In the genomic region with DNA sequence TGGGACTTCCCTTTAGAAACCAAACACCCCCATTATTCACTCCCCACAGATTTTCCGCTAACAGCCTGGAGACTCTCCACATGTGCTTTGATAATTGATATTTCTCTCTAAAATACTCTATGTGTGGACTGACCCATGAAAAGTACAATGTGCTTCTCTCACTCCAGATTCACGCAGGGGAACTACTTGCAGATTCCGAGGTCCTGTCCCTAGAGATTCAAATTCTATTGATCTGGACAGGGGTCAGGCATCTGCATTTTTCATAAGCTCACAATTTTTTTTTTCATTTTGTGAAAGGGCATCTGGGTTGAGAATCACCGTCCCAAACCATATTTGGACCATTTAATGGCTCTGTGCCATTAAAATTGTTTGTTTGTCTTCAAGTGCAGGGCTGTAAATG, we compare ENCODE assay signal across 31 cellular contexts.
"Had no signal": no experiment of that assay in that cellular context is flagged by ENCODE, and none has a peak within 500 bp of the region (broad histone marks: within the 10 kb centered on the region; RNA-seq: fewer than 3 reads in every experiment).

No MANE protein-coding gene starts in this region.

- H3K27me3 Mint-ChIP-seq: activated naive CD8-positive, alpha-beta T cell treated with anti-CD3 and anti-CD28 coated beads for 36 hours; brain; type B pancreatic cell had no signal

- H3K4me1 Mint-ChIP-seq: brain; naive thymus-derived CD4-positive, alpha-beta T cell; stimulated activated memory B cell treated with anti-CD40 and anti-IgM and Interleukin-4, amounts not matched to agents 10 μg/mL and 1 μg/mL and 100 μg/mL, for 72 hours; stimulated activated naive CD8-positive, alpha-beta T cell treated with anti-CD3 and anti-CD28 coated beads, Interleukin-15, amount 100 ng/mL, for 72 hours had no signal

- H3K4me3 Mint-ChIP-seq: activated naive CD4-positive, alpha-beta T cell treated with anti-CD3 and anti-CD28 coated beads for 36 hours; activated naive CD8-positive, alpha-beta T cell treated with anti-CD3 and anti-CD28 coated beads for 36 hours; brain; naive thymus-derived CD4-positive, alpha-beta T cell; stimulated activated memory B cell treated with anti-CD40 and anti-IgM and Interleukin-4, amounts not matched to agents 10 μg/mL and 1 μg/mL and 100 μg/mL, for 72 hours; stimulated activated naive CD8-positive, alpha-beta T cell treated with anti-CD3 and anti-CD28 coated beads, Interleukin-15, amount 100 ng/mL, for 72 hours; T-helper 2 cell treated with Interferon-gamma antibody and Interleukin-4, amounts not matched to agents 5 μg/mL and 100 μg/mL, for 36 hours; type B pancreatic cell had no signal

- DNase-seq: activated CD4-positive, alpha-beta T cell treated with anti-CD3 and anti-CD28 coated beads for 48 hours; activated CD4-positive, alpha-beta T cell treated with anti-CD3 and anti-CD28 coated beads, Interleukin-2, amount 50 U/mL, for 48 hours; activated CD8-positive, alpha-beta memory T cell treated with anti-CD3 and anti-CD28 coated beads for 24 hours; activated effector memory CD4-positive, alpha-beta T cell treated with anti-CD3 and anti-CD28 coated beads, Interleukin-2, amount 50 U/mL, for 16 hours; activated naive CD4-positive, alpha-beta T cell treated with anti-CD3 and anti-CD28 coated beads for 36 hours; activated naive CD8-positive, alpha-beta T cell treated with anti-CD3 and anti-CD28 coated beads for 36 hours; adrenal gland; cerebellar nuclear complex; dorsolateral prefrontal cortex; effector memory CD4-positive, alpha-beta T cell; left cardiac atrium; midbrain; naive thymus-derived CD4-positive, alpha-beta T cell; occipital lobe; psoas muscle; stimulated activated CD4-positive, alpha-beta T cell treated with anti-CD3 and anti-CD28 coated beads, Interleukin-1b, Interleukin-23, amount 100 ng/mL, for 48 hours; stimulated activated CD4-positive, alpha-beta T cell treated with anti-CD3 and anti-CD28 coated beads, Interleukin-4, amount 100 ng/mL, for 4 hours; stimulated activated CD8-positive, alpha-beta memory T cell treated with anti-CD3 and anti-CD28 coated beads, Interleukin-4, amount 100 ng/mL, for 48 hours; stimulated activated naive CD8-positive, alpha-beta T cell treated with anti-CD3 and anti-CD28 coated beads, Interleukin-15, amount 100 ng/mL, for 72 hours; substantia nigra had no signal

- H3K9me3 Mint-ChIP-seq: activated naive CD4-positive, alpha-beta T cell treated with anti-CD3 and anti-CD28 coated beads for 36 hours; activated naive CD8-positive, alpha-beta T cell treated with anti-CD3 and anti-CD28 coated beads for 36 hours; brain; naive thymus-derived CD4-positive, alpha-beta T cell; stimulated activated memory B cell treated with anti-CD40 and anti-IgM and Interleukin-4, amounts not matched to agents 10 μg/mL and 1 μg/mL and 100 μg/mL, for 72 hours; stimulated activated naive CD8-positive, alpha-beta T cell treated with anti-CD3 and anti-CD28 coated beads, Interleukin-15, amount 100 ng/mL, for 72 hours; T-helper 2 cell treated with Interferon-gamma antibody and Interleukin-4, amounts not matched to agents 5 μg/mL and 100 μg/mL, for 36 hours; type B pancreatic cell had no signal

- ATAC-seq: activated CD4-positive, CD25-positive, alpha-beta regulatory T cell treated with anti-CD3 and anti-CD28 coated beads, Interleukin-2, amount 50 U/mL, for 24 hours; left cardiac atrium; naive thymus-derived CD4-positive, alpha-beta T cell; psoas muscle; stimulated activated memory B cell treated with anti-CD40 and anti-IgM and Interleukin-4, amounts not matched to agents 10 μg/mL and 1 μg/mL and 100 μg/mL, for 72 hours; stimulated activated naive CD8-positive, alpha-beta T cell treated with anti-CD3 and anti-CD28 coated beads, Interleukin-15, amount 100 ng/mL, for 72 hours had no signal

- H3K27ac Mint-ChIP-seq: activated naive CD4-positive, alpha-beta T cell treated with anti-CD3 and anti-CD28 coated beads for 36 hours; activated naive CD8-positive, alpha-beta T cell treated with anti-CD3 and anti-CD28 coated beads for 36 hours; brain; naive thymus-derived CD4-positive, alpha-beta T cell; stimulated activated memory B cell treated with anti-CD40 and anti-IgM and Interleukin-4, amounts not matched to agents 10 μg/mL and 1 μg/mL and 100 μg/mL, for 72 hours; stimulated activated naive CD8-positive, alpha-beta T cell treated with anti-CD3 and anti-CD28 coated beads, Interleukin-15, amount 100 ng/mL, for 72 hours; T-helper 2 cell treated with Interferon-gamma antibody and Interleukin-4, amounts not matched to agents 5 μg/mL and 100 μg/mL, for 36 hours; type B pancreatic cell had no signal

- H3K9me3 ChIP-seq: adrenal gland, ascending aorta, psoas muscle, right atrium auricular region, vagina had no signal

- H3K4me3 ChIP-seq: adrenal gland, ascending aorta, cardiac muscle cell, coronary artery, dorsolateral prefrontal cortex, psoas muscle, right atrium auricular region, smooth muscle cell, vagina had no signal

- H3K36me3 ChIP-seq: adrenal gland, ascending aorta, cardiac muscle cell, right atrium auricular region, vagina had no signal

- H3K36me3 Mint-ChIP-seq: activated naive CD8-positive, alpha-beta T cell treated with anti-CD3 and anti-CD28 coated beads for 36 hours; brain; naive thymus-derived CD4-positive, alpha-beta T cell; stimulated activated memory B cell treated with anti-CD40 and anti-IgM and Interleukin-4, amounts not matched to agents 10 μg/mL and 1 μg/mL and 100 μg/mL, for 72 hours; type B pancreatic cell had no signal

- H3K27me3 ChIP-seq: ascending aorta, cardiac muscle cell, right atrium auricular region, vagina had no signal
